ENCODE assay signal across 1 cellular context in the genomic region with DNA sequence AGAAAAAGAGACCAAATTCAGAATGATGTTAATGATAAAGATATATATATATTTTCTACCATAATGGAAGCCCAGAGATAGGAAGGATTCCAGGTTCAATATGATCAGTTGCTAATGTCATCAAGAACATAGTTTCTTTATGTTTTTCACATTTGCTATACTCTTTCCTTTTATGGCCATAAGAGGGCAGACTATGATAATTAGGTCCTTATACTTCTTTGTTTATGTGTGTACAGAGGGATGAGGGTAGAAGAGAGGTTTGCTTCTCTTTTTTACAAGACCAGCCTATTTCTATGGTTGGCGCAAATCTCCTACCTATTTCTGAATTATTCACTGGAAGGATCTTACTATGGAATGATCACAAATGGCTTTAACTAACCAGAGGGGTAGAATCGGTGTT. TPM values are rescaled to one million over a fixed set of nuclear protein-coding genes. Genes with fewer than 3 reads are reported as not detected.
"Had no signal": no experiment of that assay in that cellular context is flagged by ENCODE, and none has a peak within 500 bp of the region (broad histone marks: within the 10 kb centered on the region; RNA-seq: fewer than 3 reads in every experiment).

No MANE protein-coding gene starts in this region.

RNA-seq across cellular contexts. Expression of a gene that starts 52.1 kb away (rescaled TPM):
- total RNA-seq: G401 had no signal
